Comparison of ENCODE assay signal across 18 cellular contexts in genomic region chr1:33723251-33723650, GRCh38.
DNase-seq lines count a peak whose midpoint lies in the region; ATAC-seq, FAIRE-seq and TF ChIP-seq lines count a peak whose summit lies in the region.
"Had no signal": no experiment of that assay in that cellular context is flagged by ENCODE, and none has a peak within 500 bp of the region (broad histone marks: within the 10 kb centered on the region; RNA-seq: fewer than 3 reads in every experiment).

No MANE protein-coding gene starts in this region.

- H2BK120ac ChIP-seq in H1 (replicated peaks; ENCODE audit: low read depth, low read length) = no peak overlapping the region

- TF ChIP-seq RAD21 in SK-N-SH (IDR thresholded peaks at IDR 0.05; ENCODE audit: low read length) (no peak), H1 (IDR thresholded peaks at IDR 0.05 in 1 of 2, conservative IDR thresholded peaks at IDR 0.05 in 1 of 2; ENCODE audit: low read depth in 2 of 2, low read length in 2 of 2) (no peak)

- no peaks in the 10 kb centered on the region for H3K9me2 ChIP-seq in SK-N-SH

- H3K4me2 ChIP-seq in SK-N-SH (no peak overlapping the region), H1 (ENCODE audit: insufficient read depth in 1 of 2, low read depth in 2 of 2, low read length in 2 of 2) (no peak overlapping the region)

- H4K20me1 ChIP-seq in SK-N-SH (ENCODE audit: insufficient read depth) (no peaks in the 10 kb centered on the region), H1 (replicated peaks in 1 of 2; ENCODE audit: control insufficient read depth in 1 of 2, insufficient read depth in 2 of 2, low read length in 2 of 2) (no peaks in the 10 kb centered on the region)

- TF ChIP-seq CTCF in SK-N-SH (IDR thresholded peaks at IDR 0.05) (no peak), H1 (IDR thresholded peaks at IDR 0.05; ENCODE audit: control extremely low read depth in 1 of 3, insufficient read depth in 1 of 3, low read depth in 1 of 3, low read length in 3 of 3) (no peak)

- H3K36me3 ChIP-seq in SK-N-SH (replicated peaks in 1 of 2; ENCODE audit: control insufficient read depth in 1 of 2, insufficient read depth in 2 of 2, low read length in 1 of 2) (no peaks in the 10 kb centered on the region), H1 (ENCODE audit: control insufficient read depth in 2 of 4, insufficient read depth in 4 of 4, low read length in 3 of 4) (peaks cover 3 to 17% (median 14%) of the 10 kb centered on the region in 4 experiments; a peak in 6 of 8 replicates)

- no peak overlapping the region for H2AK5ac ChIP-seq in H1 (ENCODE audit: low read depth, low read length)

- H4K8ac ChIP-seq in H1 (ENCODE audit: extremely low read depth, insufficient read depth, low read length) = no peak overlapping the region

- no peak overlapping the region for H2AFZ ChIP-seq in SK-N-SH (ENCODE audit: low read depth)
- no peak overlapping the region for H2AFZ ChIP-seq in H1 (ENCODE audit: low read length)

- TF ChIP-seq POLR2A in H1 (IDR thresholded peaks at IDR 0.05; ENCODE audit: control extremely low read depth in 1 of 2, low read depth in 2 of 2, low read length in 2 of 2) = no peak

- H4K91ac ChIP-seq in H1 (replicated peaks; ENCODE audit: insufficient read length, low read length) = no peak overlapping the region

- H3F3A ChIP-seq in SK-N-SH (replicated peaks; ENCODE audit: insufficient read depth) = no peaks in the 10 kb centered on the region

- H3K9me3 ChIP-seq in SK-N-SH (no peaks in the 10 kb centered on the region), H1 (ENCODE audit: insufficient read depth in 2 of 2, low read depth in 1 of 2, low read length in 1 of 2) (no peaks in the 10 kb centered on the region)

- H3K27ac ChIP-seq in SK-N-SH (ENCODE audit: low read depth in 2 of 2, low read length in 1 of 2) = no peak overlapping the region
- no peak overlapping the region for H3K27ac ChIP-seq in H1 (ENCODE audit: low read depth, low read length)

- FAIRE-seq in H1 (lab: Jason Lieb, UNC) = no peak
- FAIRE-seq: GM12891 had no signal

- H4K5ac ChIP-seq in H1 (ENCODE audit: insufficient read length, low read depth, low read length) = no peak overlapping the region

- POLR2A ChIA-PET in SK-N-SH (lab: Yijun Ruan, JAX) = no interaction called here
- POLR2A ChIA-PET in H1 (lab: Charles Lee; ENCODE audit: partially characterized antibody) = no interaction called here

- H3K56ac ChIP-seq in H1 (replicated peaks; ENCODE audit: insufficient read length, low read depth, low read length) = no peak overlapping the region

- H3K14ac ChIP-seq in H1 (ENCODE audit: insufficient read length) = no peak overlapping the region

- in situ Hi-C loops in SK-MEL-5 (cut with HindIII; ENCODE audit: low pct_unique_long_range_greater_than_20kb, low sequenced_read_pairs) = no loop called here

- H2BK12ac ChIP-seq in H1 (ENCODE audit: low read depth, low read length) = no peak overlapping the region

- no peak overlapping the region for H3K18ac ChIP-seq in H1 (ENCODE audit: extremely low read depth, low read length)

- H3K9ac ChIP-seq in SK-N-SH (no peak overlapping the region), H1 (replicated peaks in 1 of 4; ENCODE audit: extremely low read depth in 1 of 4, low read depth in 3 of 4, low read length in 3 of 4) (no peak overlapping the region)

- CTCF ChIA-PET in SK-N-SH (lab: Yijun Ruan, JAX) = interaction anchor here (0.7 to 1.3 kb wide), 2 partner anchors 13 to 1019 kb away, joined by 3 to 5 read pairs; no protein-coding TSS in a partner anchor
- CTCF ChIA-PET in H1 (lab: Charles Lee; ENCODE audit: partially characterized antibody) = interaction anchor here (1.7 to 2.8 kb wide), 4 partner anchors 10 to 88 kb away, joined by 5 to 14 read pairs (median 7); no protein-coding TSS in a partner anchor

- TF ChIP-seq EP300 in SK-N-SH (IDR thresholded peaks at IDR 0.05; ENCODE audit: borderline replicate concordance in 1 of 2, low read depth in 1 of 2, low read length in 1 of 2) = no peak
- TF ChIP-seq EP300 in H1 (IDR thresholded peaks at IDR 0.05; ENCODE audit: borderline replicate concordance in 1 of 2, low read depth in 2 of 2, low read length in 2 of 2) = no peak

- H3K79me1 ChIP-seq in H1 (ENCODE audit: low read depth, low read length) = no peaks in the 10 kb centered on the region

- no peaks in the 10 kb centered on the region for H3K23me2 ChIP-seq in H1 (ENCODE audit: low read depth, low read length)

- no peak overlapping the region for H3K4ac ChIP-seq in H1 (replicated peaks; ENCODE audit: insufficient read length, low read depth, low read length)

- H2BK15ac ChIP-seq in H1 (ENCODE audit: low read length) = no peak overlapping the region

- no peak overlapping the region for H2BK5ac ChIP-seq in H1 (ENCODE audit: low read depth, low read length)

- H3K4me3 ChIP-seq in SK-N-SH (ENCODE audit: low read depth in 2 of 2, low read length in 1 of 2) (no peak overlapping the region), H1 (ENCODE audit: extremely low read depth in 1 of 4, insufficient read depth in 2 of 4, low read depth in 3 of 4, low read length in 4 of 4) (no peak overlapping the region)

- no peak for ATAC-seq in SK-N-SH treated with all-trans-retinoic acid at 6 μM for 48 hours
- no peak for ATAC-seq in GM18498 (IDR thresholded peaks at IDR 0.05; ENCODE audit: unreplicated experiment)

- 42% methylated on average over 4 of the region's 4 CpGs for WGBS in SK-N-SH (ENCODE audit: low lambda C conversion rate)
- 92% methylated on average over 4 of the region's 4 CpGs; no CpG with 5 or more reads in 1 of the 2 experiments for WGBS in H1 (ENCODE audit: extremely low coverage in 1 of 2, insufficient coverage in 1 of 2, insufficient read length in 1 of 2, insufficient replicate concordance in 2 of 2, low coverage in 1 of 2, low lambda C conversion rate in 2 of 2, missing lambda C conversion rate in 1 of 2), 2 experiments

- H3K27me3 ChIP-seq in SK-N-SH (ENCODE audit: insufficient read depth) = no peaks in the 10 kb centered on the region
- no peaks in the 10 kb centered on the region for H3K27me3 ChIP-seq in H1 (replicated peaks in 1 of 4; ENCODE audit: control insufficient read depth in 3 of 4, extremely low read depth in 1 of 4, insufficient read depth in 3 of 4, low read length in 3 of 4)

- H3K4me1 ChIP-seq in SK-N-SH (ENCODE audit: control insufficient read depth in 1 of 2, insufficient read depth in 2 of 2, low read depth in 1 of 2, low read length in 1 of 2) (peaks cover 0 to 4% of the 10 kb centered on the region in 2 experiments; a peak in 1 of 4 replicates), H1 (replicated peaks in 1 of 4; ENCODE audit: control insufficient read depth in 3 of 4, insufficient read depth in 4 of 4, low read length in 3 of 4) (no peaks in the 10 kb centered on the region)

- H2BK20ac ChIP-seq in H1 (ENCODE audit: low read length) = no peak overlapping the region

- DNase-seq in SK-N-SH = no peak
- DNase-seq in SK-MEL-5 (ENCODE audit: low read depth, low spot score) = peak; percentile 16
- DNase-seq in H1 (ENCODE audit: low read depth in 1 of 2, low spot score in 2 of 2) = no peak
- DNase-seq in medulla oblongata (ENCODE audit: extremely low spot score) = peak; percentile 5
- DNase-seq in activated naive CD4-positive, alpha-beta T cell treated with anti-CD3 and anti-CD28 coated beads, Interleukin-2, amount 50 U/mL, for 16 hours = no peak
- DNase-seq in activated naive CD4-positive, alpha-beta T cell (lab: John Stamatoyannopoulos, UW) = no peak
- DNase-seq: C1 segment of cervical spinal cord; Calu3; CD4-positive, alpha-beta memory T cell; COR-L47; DMS79 treated with DMSO at 0.1 percent for 48 hours; GF-D8; GOT3; H7; HCEC 1CT had no signal

- H3K23ac ChIP-seq in H1 (ENCODE audit: insufficient read length) = no peak overlapping the region

- H3K79me2 ChIP-seq in SK-N-SH (ENCODE audit: insufficient read depth) (no peaks in the 10 kb centered on the region), H1 (ENCODE audit: control insufficient read depth in 1 of 2, insufficient read depth in 2 of 2, low read length in 2 of 2) (no peaks in the 10 kb centered on the region)

TF ChIP-seq in SK-N-SH, 30 proteins besides CTCF, POLR2A, EP300 and RAD21 (continues in another document):
- TF ChIP-seq RFX5 (IDR thresholded peaks at IDR 0.05; ENCODE audit: low read length) (peak; percentile 92), POLR2AphosphoS5 (IDR thresholded peaks at IDR 0.05; ENCODE audit: low read depth, low read length) (no peak), TEAD4 (IDR thresholded peaks at IDR 0.05; ENCODE audit: borderline replicate concordance, insufficient read depth) (no peak)

TF ChIP-seq in SK-N-SH treated with all-trans-retinoic acid at 6 μM for 48 hours, 23 proteins besides CTCF, POLR2A, EP300 and RAD21 (continues in another document):
- TF ChIP-seq PATZ1 (CRISPR knock-in tag; IDR thresholded peaks at IDR 0.05; ENCODE audit: borderline replicate concordance) (no peak), ZNF8 (CRISPR knock-in tag; IDR thresholded peaks at IDR 0.05) (no peak)

TF ChIP-seq in H1, 55 proteins besides CTCF, POLR2A, EP300 and RAD21:
- TF ChIP-seq CREB1 (IDR thresholded peaks at IDR 0.05) (no peak), RFX5 (IDR thresholded peaks at IDR 0.05; ENCODE audit: borderline replicate concordance, low read depth, low read length) (peak; percentile 67)
TF ChIP-seq in H1: peak in this region for 1.

Comparison
In these comparisons a context has a peak if more than half of its experiments do, and no peak if none do; other contexts are left out.
1. DNase-seq: peak in SK-MEL-5 (single experiment) and medulla oblongata (single experiment); none in SK-N-SH (single experiment), H1 (0 of 2), activated naive CD4-positive, alpha-beta T cell treated with anti-CD3 and anti-CD28 coated beads, Interleukin-2, amount 50 U/mL, for 16 hours (single experiment) and activated naive CD4-positive, alpha-beta T cell (0 of 4).
2. Of the 17 proteins assayed by ChIP-seq in both H1 and SK-N-SH: peak only in H1: none; only in SK-N-SH: none; in both: RFX5; in neither: 16.